21 cellular contexts compared by ENCODE assay signal in the genomic region with DNA sequence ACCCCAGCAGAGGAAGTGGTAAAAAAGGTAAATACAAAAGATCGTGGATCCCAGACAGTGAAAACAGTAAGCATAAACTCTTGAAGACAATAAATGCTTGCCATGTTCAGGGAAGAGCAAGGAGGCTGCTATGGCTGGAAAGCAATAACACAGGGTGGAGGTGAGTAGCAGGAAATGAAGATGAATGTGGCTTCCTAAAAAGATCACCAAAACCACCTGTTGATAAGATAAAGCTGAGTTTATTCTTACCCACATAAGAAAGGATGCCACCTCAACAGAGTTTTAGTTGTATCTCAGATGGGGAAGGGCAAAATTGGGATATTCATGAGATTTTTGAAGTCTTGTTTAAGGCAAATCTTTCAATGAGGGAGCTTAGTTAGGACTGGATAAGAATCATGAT.
"Had no signal": no experiment of that assay in that cellular context is flagged by ENCODE, and none has a peak within 500 bp of the region (broad histone marks: within the 10 kb centered on the region; RNA-seq: fewer than 3 reads in every experiment).

No MANE protein-coding gene starts in this region.

- DNase-seq: effector CD4-positive, alpha-beta T cell; endodermal cell; erythroblast; kidney; left cardiac atrium; left ventricle myocardium inferior; lower lobe of right lung; nephron progenitor cell; spleen; stimulated activated CD4-positive, alpha-beta T cell treated with anti-CD3 and anti-CD28 coated beads, Interleukin-15, amount 100 ng/mL, for 24 hours; stimulated activated CD4-positive, alpha-beta T cell treated with anti-CD3 and anti-CD28 coated beads, Interleukin-1b, Interleukin-23, amount 100 ng/mL, for 48 hours; stimulated activated CD4-positive, alpha-beta T cell treated with anti-CD3 and anti-CD28 coated beads, Interleukin-4, amount 100 ng/mL, for 24 hours; tibial artery; upper lobe of right lung had no signal

- H3K36me3 ChIP-seq: left ventricle myocardium inferior, lower lobe of right lung, spleen, tibial artery, upper lobe of right lung, vagina had no signal

- H3K4me3 ChIP-seq: left ventricle myocardium inferior, lower lobe of right lung, spleen, tibial artery, upper lobe of right lung, vagina had no signal

- H3K4me3 Mint-ChIP-seq: endodermal cell; memory B cell; mesothelial cell of epicardium; nephron progenitor cell; stimulated activated memory B cell treated with anti-CD40 and anti-IgM and Interleukin-4, amounts not matched to agents 10 μg/mL and 1 μg/mL and 100 μg/mL, for 72 hours; stimulated activated naive CD8-positive, alpha-beta T cell treated with anti-CD3 and anti-CD28 coated beads, Interleukin-15, Interleukin-2, amounts not matched to agents 100 ng/mL and 50 ng/mL, for 24 hours had no signal

- H3K4me1 ChIP-seq: foreskin keratinocyte, left ventricle myocardium inferior, lower lobe of right lung, spleen, tibial artery, upper lobe of right lung, vagina had no signal

- ATAC-seq: foreskin keratinocyte; left cardiac atrium; lower lobe of right lung; sciatic nerve; stimulated activated memory B cell treated with anti-CD40 and anti-IgM and Interleukin-4, amounts not matched to agents 10 μg/mL and 1 μg/mL and 100 μg/mL, for 72 hours; upper lobe of right lung had no signal

- H3K27me3 Mint-ChIP-seq: stimulated activated memory B cell treated with anti-CD40 and anti-IgM and Interleukin-4, amounts not matched to agents 10 μg/mL and 1 μg/mL and 100 μg/mL, for 72 hours had no signal

- H3K36me3 Mint-ChIP-seq: memory B cell; mesothelial cell of epicardium; stimulated activated memory B cell treated with anti-CD40 and anti-IgM and Interleukin-4, amounts not matched to agents 10 μg/mL and 1 μg/mL and 100 μg/mL, for 72 hours had no signal

- H3K9me3 ChIP-seq: upper lobe of right lung, vagina had no signal

- H3K27ac ChIP-seq: foreskin keratinocyte, left ventricle myocardium inferior, lower lobe of right lung, spleen, tibial artery, upper lobe of right lung, vagina had no signal

- H3K27me3 ChIP-seq: foreskin keratinocyte, upper lobe of right lung, vagina had no signal

- H3K27ac Mint-ChIP-seq: endodermal cell; memory B cell; mesothelial cell of epicardium; nephron progenitor cell; stimulated activated memory B cell treated with anti-CD40 and anti-IgM and Interleukin-4, amounts not matched to agents 10 μg/mL and 1 μg/mL and 100 μg/mL, for 72 hours; stimulated activated naive CD8-positive, alpha-beta T cell treated with anti-CD3 and anti-CD28 coated beads, Interleukin-15, Interleukin-2, amounts not matched to agents 100 ng/mL and 50 ng/mL, for 24 hours had no signal

- H3K4me1 Mint-ChIP-seq: memory B cell; mesothelial cell of epicardium; nephron progenitor cell; stimulated activated memory B cell treated with anti-CD40 and anti-IgM and Interleukin-4, amounts not matched to agents 10 μg/mL and 1 μg/mL and 100 μg/mL, for 72 hours had no signal
